1 cellular context compared by ENCODE assay signal in the genomic region with DNA sequence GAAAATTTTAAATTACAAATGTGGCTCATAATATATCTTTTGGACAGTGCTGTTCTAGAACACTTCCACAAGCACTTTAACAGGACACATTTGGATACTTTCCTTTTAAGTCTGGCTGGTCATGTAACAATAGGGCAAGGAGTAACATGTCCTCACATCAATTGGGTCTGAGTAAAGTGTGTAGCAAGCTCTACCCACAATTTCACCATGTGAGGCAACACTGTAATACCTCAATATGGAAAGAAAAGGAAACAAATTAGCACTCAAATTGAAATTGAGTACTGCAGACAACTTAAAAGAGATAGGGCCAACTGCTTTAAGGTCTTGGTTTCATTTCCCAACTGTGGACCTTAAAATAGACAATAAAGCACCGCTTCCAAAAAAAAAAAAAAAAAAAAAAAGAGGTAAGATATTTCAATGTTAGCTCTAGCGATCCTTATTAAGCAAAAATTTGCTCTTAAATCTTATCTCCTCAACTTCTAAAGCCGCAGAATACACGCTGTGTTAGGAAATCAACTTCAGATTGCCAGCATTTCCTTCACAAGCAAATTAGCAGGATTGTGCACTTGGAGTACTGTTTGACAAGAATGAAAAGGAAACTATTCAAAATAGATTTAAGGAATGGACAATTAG.
TF ChIP-seq lines count a peak whose summit lies in the region.

No MANE protein-coding gene starts in this region.

TF ChIP-seq in SK-N-SH treated with all-trans-retinoic acid at 6 μM for 48 hours, 23 proteins besides CTCF, POLR2A, EP300 and RAD21 (continued from another document):
- TF ChIP-seq CREB5 (CRISPR knock-in tag; IDR thresholded peaks at IDR 0.05; ENCODE audit: low read depth) (no peak), CSDC2 (CRISPR knock-in tag; IDR thresholded peaks at IDR 0.05) (no peak), TOX (CRISPR knock-in tag; IDR thresholded peaks at IDR 0.05; ENCODE audit: borderline replicate concordance) (no peak), ARNTL (CRISPR knock-in tag; IDR thresholded peaks at IDR 0.05; ENCODE audit: borderline replicate concordance, low read depth) (no peak), ZNF70 (CRISPR knock-in tag; IDR thresholded peaks at IDR 0.05) (no peak), SNAI2 (CRISPR knock-in tag; IDR thresholded peaks at IDR 0.05) (no peak), TCF4 (CRISPR knock-in tag; IDR thresholded peaks at IDR 0.05; ENCODE audit: borderline replicate concordance) (no peak), ISL1 (CRISPR knock-in tag; IDR thresholded peaks at IDR 0.05) (no peak), BACH2 (CRISPR knock-in tag; IDR thresholded peaks at IDR 0.05; ENCODE audit: borderline replicate concordance) (no peak), ZNF8 (CRISPR knock-in tag; IDR thresholded peaks at IDR 0.05) (no peak), CSRNP3 (CRISPR knock-in tag; IDR thresholded peaks at IDR 0.05) (no peak)
